ENCODE assay signal across 2 cellular contexts in genomic region chr10:125448596-125448995, GRCh38.
TF ChIP-seq lines count a peak whose summit lies in the region.

No MANE protein-coding gene starts in this region.

TF ChIP-seq in IMR-90, 13 proteins besides CTCF, POLR2A, EP300 and RAD21 (continued from another document):
- no peak for TF ChIP-seq ELK1 (IDR thresholded peaks at IDR 0.05; ENCODE audit: borderline replicate concordance, low read depth, low read length)
- TF ChIP-seq NFE2L2 (IDR thresholded peaks at IDR 0.05; ENCODE audit: low read depth, low read length) = no peak
- TF ChIP-seq FOS (IDR thresholded peaks at IDR 0.05; ENCODE audit: low read depth, low read length) = no peak
- no peak for TF ChIP-seq SMC3 (IDR thresholded peaks at IDR 0.05; ENCODE audit: low read depth, low read length)
- no peak for TF ChIP-seq USF2 (IDR thresholded peaks at IDR 0.05; ENCODE audit: low read depth, low read length)
- TF ChIP-seq MXI1 (IDR thresholded peaks at IDR 0.05; ENCODE audit: borderline replicate concordance, low read depth, low read length) = no peak
- TF ChIP-seq CHD1 (IDR thresholded peaks at IDR 0.05; ENCODE audit: low read depth, low read length) = no peak
- TF ChIP-seq MAFK (IDR thresholded peaks at IDR 0.05; ENCODE audit: low read depth, low read length) = no peak
- no peak for TF ChIP-seq MAZ (IDR thresholded peaks at IDR 0.05; ENCODE audit: borderline replicate concordance, low read depth, low read length)
- no peak for TF ChIP-seq RCOR1 (IDR thresholded peaks at IDR 0.05; ENCODE audit: insufficient replicate concordance, low read length)
- TF ChIP-seq CEBPB (IDR thresholded peaks at IDR 0.05; ENCODE audit: low read depth, low read length) = no peak
- no peak for TF ChIP-seq RFX5 (IDR thresholded peaks at IDR 0.05; ENCODE audit: low read depth, low read length)
TF ChIP-seq in IMR-90: peak in this region for 0.

TF ChIP-seq in K562, 482 proteins besides CTCF, POLR2A, EP300 and RAD21 (continued from another document):
- TF ChIP-seq BRF2 (IDR thresholded peaks at IDR 0.05; ENCODE audit: borderline replicate concordance, insufficient read depth, insufficient read length) (no peak), HOMEZ (CRISPR knock-in tag; IDR thresholded peaks at IDR 0.05) (no peak), SMARCC2 (IDR thresholded peaks at IDR 0.05; ENCODE audit: low read depth) (peak; percentile 28; the same call in 1 of the 2 replicates), ZNF140 (CRISPR knock-in tag; IDR thresholded peaks at IDR 0.05) (no peak), GATAD2B (IDR thresholded peaks at IDR 0.05; ENCODE audit: borderline replicate concordance) (no peak), SMARCA4 (IDR thresholded peaks at IDR 0.05) (0 out of 2 replicates have a peak, but pooled peaks have one; percentile 21), ZNF512 (tag; IDR thresholded peaks at IDR 0.05) (peak; percentile 47; the same call in 1 of the 2 replicates), USF1 (CRISPR knock-in tag; IDR thresholded peaks at IDR 0.05) (no peak), GTF3C2 (IDR thresholded peaks at IDR 0.05; ENCODE audit: borderline replicate concordance, extremely low read depth, insufficient read length) (no peak), CTCFL (IDR thresholded peaks at IDR 0.05; ENCODE audit: borderline replicate concordance, insufficient read depth, low read depth, low read length, poor library complexity, severe bottlenecking) (peak; percentile 38), TSC22D4 (tag; IDR thresholded peaks at IDR 0.05) (no peak), ESRRB (CRISPR knock-in tag; IDR thresholded peaks at IDR 0.05; ENCODE audit: borderline replicate concordance) (no peak), MEIS2 (IDR thresholded peaks at IDR 0.05; ENCODE audit: partially characterized antibody) (no peak), TCF7 (IDR thresholded peaks at IDR 0.05; ENCODE audit: borderline replicate concordance) (no peak), E4F1 (CRISPR knock-in tag; IDR thresholded peaks at IDR 0.05; ENCODE audit: borderline replicate concordance) (no peak)
